ENCODE assay signal across 17 cellular contexts in genomic region chr5:112973904-112974303, GRCh38.
"Had no signal": no experiment of that assay in that cellular context is flagged by ENCODE, and none has a peak within 500 bp of the region (broad histone marks: within the 10 kb centered on the region; RNA-seq: fewer than 3 reads in every experiment).

No MANE protein-coding gene starts in this region.

- H3K4me3 ChIP-seq: mucosa of descending colon, neural progenitor cell, ovary had no signal

- H3K27ac Mint-ChIP-seq: natural killer cell, neural progenitor cell, progenitor cell of endocrine pancreas had no signal

- H3K27me3 Mint-ChIP-seq: progenitor cell of endocrine pancreas had no signal

- H3K4me2 ChIP-seq: neural progenitor cell had no signal

- DNase-seq: dermis blood vessel endothelial cell; foreskin keratinocyte; head of caudate nucleus; hippocampal formation; kidney glomerular epithelial cell; mammary epithelial cell; mucosa of descending colon; natural killer cell; nucleus accumbens; ovary; right cardiac atrium; small intestine; stimulated activated CD4-positive, alpha-beta T cell treated with anti-CD3 and anti-CD28 coated beads, Interleukin-12 subunit alpha, Interleukin-12 subunit beta, amount 100 ng/mL, for 4 hours; stimulated activated naive CD4-positive, alpha-beta T cell treated with Interleukin-2 at 50 U/mL for 16 hours had no signal

- H3K4me3 Mint-ChIP-seq: natural killer cell, neural progenitor cell had no signal

- H3K36me3 ChIP-seq: neural progenitor cell, ovary had no signal

- H3K27ac ChIP-seq: foreskin keratinocyte, neural progenitor cell, ovary had no signal

- H3K9me3 Mint-ChIP-seq: natural killer cell, neural progenitor cell had no signal

- H3K9me3 ChIP-seq: mucosa of descending colon, ovary had no signal

- ATAC-seq: foreskin keratinocyte, left lobe of liver, mucosa of descending colon, natural killer cell, right cardiac atrium had no signal

- H2AFZ ChIP-seq: neural progenitor cell had no signal

- H3K27me3 ChIP-seq: foreskin keratinocyte, neural progenitor cell, ovary had no signal

- H3K36me3 Mint-ChIP-seq: natural killer cell, neural progenitor cell had no signal
